In genomic region chr4:77728420-77728819, GRCh38 we compare ENCODE assay signal across 1 cellular context.
TF ChIP-seq lines count a peak whose summit lies in the region.

No MANE protein-coding gene starts in this region.

TF ChIP-seq in GM23338, 12 proteins besides CTCF, POLR2A, EP300 and RAD21 (continued from another document):
- TF ChIP-seq ZNF462 (CRISPR knock-in tag; IDR thresholded peaks at IDR 0.05) (no peak), REST (IDR thresholded peaks at IDR 0.05; ENCODE audit: unreplicated experiment) (no peak), ZNF114 (CRISPR knock-in tag; IDR thresholded peaks at IDR 0.05) (no peak), JUNB (IDR thresholded peaks at IDR 0.05; ENCODE audit: unreplicated experiment) (no peak)
